In genomic region chr14:81533212-81533535, GRCh38 we compare ENCODE assay signal across 8 cellular contexts. TPM values are rescaled to one million over a fixed set of nuclear protein-coding genes. Genes with fewer than 3 reads are reported as not detected.
DNase-seq lines count a peak whose midpoint lies in the region; ATAC-seq, FAIRE-seq and TF ChIP-seq lines count a peak whose summit lies in the region.

No MANE protein-coding gene starts in this region.

- no peak for ATAC-seq in HG03432 (IDR thresholded peaks at IDR 0.05; ENCODE audit: unreplicated experiment)

- no peak for TF ChIP-seq CTCF in A673 (conservative IDR thresholded peaks at IDR 0.05; ENCODE audit: low read depth, low read length)

- no peak for FAIRE-seq in GM12892 (lab: Jason Lieb, UNC)

- peaks cover 14% of the 10 kb centered on the region for H3K4me1 ChIP-seq in A673 (ENCODE audit: insufficient read depth, low read length, poor library complexity, severe bottlenecking)
- peaks cover 35% of the 10 kb centered on the region for H3K4me1 ChIP-seq in mucosa of stomach (ENCODE audit: control insufficient read depth, insufficient read depth, low read length)

- peak overlapping the region; percentile 72 to 97 (median 96) for H3K27ac Mint-ChIP-seq in IgD-negative memory B cell

- peak overlapping the region; percentile 70 for H3K27ac ChIP-seq in A673 (ENCODE audit: low read depth, low read length, poor library complexity, severe bottlenecking)

- H3K4me3 ChIP-seq in A673 (ENCODE audit: low read depth, low read length, poor library complexity, severe bottlenecking): peak overlapping the region; percentile 95
- peak overlapping the region; percentile 83 for H3K4me3 ChIP-seq in mucosa of stomach (ENCODE audit: low read length)

- H3K4me1 Mint-ChIP-seq in IgD-negative memory B cell: peaks cover 34 to 56% (median 44%) of the 10 kb centered on the region in 3 donors

- H3K27me3 Mint-ChIP-seq in IgD-negative memory B cell: no peaks in the 10 kb centered on the region

- H3K36me3 ChIP-seq in A673 (ENCODE audit: insufficient read depth, low read length, poor library complexity, severe bottlenecking) (no peaks in the 10 kb centered on the region), mucosa of stomach (ENCODE audit: control insufficient read depth, insufficient read depth, low read length) (no peaks in the 10 kb centered on the region)

- H3K4me3 Mint-ChIP-seq in IgD-negative memory B cell: peak overlapping the region; percentile 90 to 99 (median 97)

- no peak for DNase-seq in A673 (ENCODE audit: low spot score)
- peak; percentile 3 for DNase-seq in cerebellum (ENCODE audit: low spot score)
- DNase-seq in AML-193 (lab: John Stamatoyannopoulos, UW): no peak
- no peak for DNase-seq in GM12892 (ENCODE audit: insufficient read length)
- DNase-seq in NCI-H345 treated with DMSO at 0.1 percent for 48 hours (lab: John Stamatoyannopoulos, UW; ENCODE audit: unreplicated experiment): no peak

- BruUV-seq in A673 (replicated peaks; lab: Mats Ljungman, UMichigan): no TSS peak

- peaks cover 0 to 3% (median 0%) of the 10 kb centered on the region in 3 donors for H3K9me3 Mint-ChIP-seq in IgD-negative memory B cell

- H3K9ac ChIP-seq in mucosa of stomach (ENCODE audit: low read length): peak overlapping the region; percentile 93

- H3K36me3 Mint-ChIP-seq in IgD-negative memory B cell: peaks cover 4% of the 10 kb centered on the region

- CTCF ChIA-PET in A673 (lab: Charles Lee): no interaction called here

- POLR2A ChIA-PET in A673 (lab: Charles Lee; ENCODE audit: low non-redundant PET): no interaction called here

- intact Hi-C loops in A673 (cut with micrococcal nuclease; ENCODE audit: unreplicated experiment): no loop called here

- TF ChIP-seq POLR2A in GM12892 (IDR thresholded peaks at IDR 0.05; ENCODE audit: low read depth, low read length): no peak

- no peaks in the 10 kb centered on the region for H3K9me3 ChIP-seq in A673 (ENCODE audit: low read depth, low read length, poor library complexity, severe bottlenecking)
- no peaks in the 10 kb centered on the region for H3K9me3 ChIP-seq in mucosa of stomach (ENCODE audit: control insufficient read depth, low read length)

- H3K27me3 ChIP-seq in A673 (replicated peaks; ENCODE audit: insufficient read depth, low read depth, low read length, poor library complexity) (no peaks in the 10 kb centered on the region), mucosa of stomach (ENCODE audit: control insufficient read depth, insufficient read depth, low read length) (no peaks in the 10 kb centered on the region)

RNA-seq across cellular contexts. Expression of gene SEL1L, which starts 0.5 kb away (rescaled TPM):
- total RNA-seq in A673 (2021) (52.5 and 56.6 TPM in 2 replicates), cerebellum (60.5 TPM)
- polyA plus RNA-seq in IgD-negative memory B cell: 16.5 TPM
- polyA plus RNA-seq in GM12892 (2012; ENCODE audit: missing spikeins): 24.2 TPM
